13 cellular contexts compared by ENCODE assay signal in genomic region chr11:69001301-69002081, GRCh38. TPM values are rescaled to one million over a fixed set of nuclear protein-coding genes. Genes with fewer than 3 reads are reported as not detected.
A peak's percentile ranks its signal among the peaks of the same experiment; 100 is the strongest.
DNase-seq lines count a peak whose midpoint lies in the region; ATAC-seq and TF ChIP-seq lines count a peak whose summit lies in the region.
"Had no signal": no experiment of that assay in that cellular context is flagged by ENCODE, and none has a peak within 500 bp of the region (broad histone marks: within the 10 kb centered on the region; RNA-seq: fewer than 3 reads in every experiment).

No MANE protein-coding gene starts in this region.

- no peaks in the 10 kb centered on the region for H3K36me3 Mint-ChIP-seq in MCF 10A (ENCODE audit: insufficient read depth, unreplicated experiment)
- no peaks in the 10 kb centered on the region for H3K36me3 Mint-ChIP-seq in CD8-positive, alpha-beta T cell

- H3K4me1 ChIP-seq in breast epithelium (no peaks in the 10 kb centered on the region), right atrium auricular region (peaks cover 0 to 50% of the 10 kb centered on the region in 2 donors), psoas muscle (no peaks in the 10 kb centered on the region), uterus (peaks cover 20 to 32% of the 10 kb centered on the region in 2 donors)
- H3K4me1 ChIP-seq in CD8-positive, alpha-beta T cell (ENCODE audit: insufficient read depth, low read length): no peaks in the 10 kb centered on the region

- no peaks in the 10 kb centered on the region for H3K27me3 Mint-ChIP-seq in MCF 10A (ENCODE audit: insufficient read depth, unreplicated experiment)
- peaks cover 5% of the 10 kb centered on the region for H3K27me3 Mint-ChIP-seq in CD8-positive, alpha-beta T cell (ENCODE audit: low read depth)

- CTCF ChIA-PET in MCF 10A (lab: Yijun Ruan, JAX): interaction anchor here (0.6 to 2.2 kb wide), 3 partner anchors 11 to 537 kb away, joined by 3 to 6 read pairs (median 4); partner anchors contain the start of gene MRGPRF
- CTCF ChIA-PET in CD8-positive, alpha-beta T cell (lab: Charles Lee): no interaction called here

- peak overlapping the region; percentile 78 to 79 for H3K27ac ChIP-seq in breast epithelium
- H3K27ac ChIP-seq in right atrium auricular region: peak overlapping the region; percentile 63 to 69
- H3K27ac ChIP-seq in psoas muscle: peak overlapping the region; percentile 32
- peak overlapping the region; percentile 84 to 99 for H3K27ac ChIP-seq in uterus
- H3K27ac ChIP-seq in CD8-positive, alpha-beta T cell (ENCODE audit: low read depth, low read length): no peak overlapping the region
- H3K27ac ChIP-seq: brain microvascular endothelial cell had no signal

- H3K36me3 ChIP-seq in breast epithelium (no peaks in the 10 kb centered on the region), right atrium auricular region (peaks cover 13% of the 10 kb centered on the region), psoas muscle (ENCODE audit: insufficient read depth in 1 of 2, low read depth in 1 of 2) (no peaks in the 10 kb centered on the region), uterus (no peaks in the 10 kb centered on the region)
- H3K36me3 ChIP-seq in CD8-positive, alpha-beta T cell (ENCODE audit: insufficient read depth, low read length): no peaks in the 10 kb centered on the region
- H3K36me3 ChIP-seq: brain microvascular endothelial cell had no signal

- H3K4me1 Mint-ChIP-seq in MCF 10A (ENCODE audit: insufficient read depth, unreplicated experiment): no peaks in the 10 kb centered on the region
- no peaks in the 10 kb centered on the region for H3K4me1 Mint-ChIP-seq in CD8-positive, alpha-beta T cell (ENCODE audit: low read depth)

- POLR2A ChIA-PET in MCF 10A (lab: Yijun Ruan, JAX): no interaction called here
- POLR2A ChIA-PET in CD8-positive, alpha-beta T cell (lab: Charles Lee): no interaction called here

- H3K4me3 Mint-ChIP-seq in MCF 10A (ENCODE audit: unreplicated experiment): no peak overlapping the region
- no peak overlapping the region for H3K4me3 Mint-ChIP-seq in CD8-positive, alpha-beta T cell
- H3K4me3 Mint-ChIP-seq: activated T-cell treated with anti-CD3 and anti-CD28 coated beads, Interleukin-2, amount 50 U/mL, for 24 hours had no signal

- peak; percentile 52 to 54 for DNase-seq in breast epithelium (ENCODE audit: low spot score in 2 of 2)
- DNase-seq in MCF 10A (ENCODE audit: unreplicated experiment): no peak
- no peak for DNase-seq in right atrium auricular region (ENCODE audit: low spot score)
- peak in 1 of 2 donors; percentile 29 for DNase-seq in psoas muscle
- DNase-seq in uterus: peak; percentile 41 to 57
- DNase-seq in CD8-positive, alpha-beta T cell: no peak
- DNase-seq in RPMI8226: no peak
- DNase-seq: activated T-cell treated with anti-CD3 and anti-CD28 coated beads, Interleukin-2, amount 50 U/mL, for 24 hours; NCI-H2107 had no signal

- intact Hi-C loops in breast epithelium (cut with DNase I; ENCODE audit: low total_unique reads) (no loop called here), MCF 10A (cut with micrococcal nuclease) (no loop called here), psoas muscle (cut with DNase I) (no loop called here), uterus (cut with DNase I; ENCODE audit: low total_unique reads) (loop anchor here (2.0 kb wide), 1 partner anchor 99 kb away; the partner anchor contains the start of genes IGHMBP2 and MRPL21)
- intact Hi-C loops in CD8-positive, alpha-beta T cell (cut with DNase I, micrococcal nuclease): no loop called here

- TF ChIP-seq CTCF in breast epithelium (IDR thresholded peaks at IDR 0.05): no peak
- no peak for TF ChIP-seq CTCF in MCF 10A (IDR thresholded peaks at IDR 0.05; ENCODE audit: unreplicated experiment)
- no peak for TF ChIP-seq CTCF in right atrium auricular region (IDR thresholded peaks at IDR 0.05)
- TF ChIP-seq CTCF in psoas muscle (IDR thresholded peaks at IDR 0.05): no peak
- TF ChIP-seq CTCF in uterus (IDR thresholded peaks at IDR 0.05): no peak
- no peak for TF ChIP-seq CTCF in CD8-positive, alpha-beta T cell (IDR thresholded peaks at IDR 0.05)

- TF ChIP-seq POLR2A in breast epithelium (IDR thresholded peaks at IDR 0.05) (no peak), uterus (IDR thresholded peaks at IDR 0.05) (no peak)

- no peaks in the 10 kb centered on the region for H3K9me3 ChIP-seq in breast epithelium
- no peaks in the 10 kb centered on the region for H3K9me3 ChIP-seq in right atrium auricular region
- no peaks in the 10 kb centered on the region for H3K9me3 ChIP-seq in psoas muscle
- H3K9me3 ChIP-seq in uterus: no peaks in the 10 kb centered on the region
- no peaks in the 10 kb centered on the region for H3K9me3 ChIP-seq in CD8-positive, alpha-beta T cell (ENCODE audit: low read length)

- BruUV-seq in MCF 10A (replicated peaks; lab: Mats Ljungman, UMichigan): no TSS peak

- H3K9me3 Mint-ChIP-seq in MCF 10A (ENCODE audit: unreplicated experiment): no peaks in the 10 kb centered on the region
- H3K9me3 Mint-ChIP-seq in CD8-positive, alpha-beta T cell: no peaks in the 10 kb centered on the region
- H3K9me3 Mint-ChIP-seq: activated T-cell treated with anti-CD3 and anti-CD28 coated beads, Interleukin-2, amount 50 U/mL, for 24 hours had no signal

- H3K4me3 ChIP-seq in breast epithelium (no peak overlapping the region), right atrium auricular region (no peak overlapping the region), psoas muscle (no peak overlapping the region), uterus (no peak overlapping the region)
- no peak overlapping the region for H3K4me3 ChIP-seq in CD8-positive, alpha-beta T cell (ENCODE audit: low read depth, low read length)

- H3K27ac Mint-ChIP-seq in MCF 10A (ENCODE audit: low read depth, unreplicated experiment): no peak overlapping the region
- H3K27ac Mint-ChIP-seq in CD8-positive, alpha-beta T cell: no peak overlapping the region
- H3K27ac Mint-ChIP-seq: activated T-cell treated with anti-CD3 and anti-CD28 coated beads, Interleukin-2, amount 50 U/mL, for 24 hours had no signal

- 46 to 62% (median 53%) methylated on average over 23 of the region's 23 CpGs for WGBS in psoas muscle, 3 donors

- ATAC-seq in psoas muscle: no peak
- no peak for ATAC-seq in CD8-positive, alpha-beta T cell
- ATAC-seq in GM19324 (IDR thresholded peaks at IDR 0.05; ENCODE audit: low FRiP score, unreplicated experiment): no peak

- no peaks in the 10 kb centered on the region for H3K27me3 ChIP-seq in breast epithelium
- no peaks in the 10 kb centered on the region for H3K27me3 ChIP-seq in right atrium auricular region
- H3K27me3 ChIP-seq in psoas muscle (ENCODE audit: insufficient read depth in 3 of 3, low read length in 2 of 3): peaks cover 0 to 62% (median 6%) of the 10 kb centered on the region in 3 donors
- H3K27me3 ChIP-seq in uterus: no peaks in the 10 kb centered on the region
- H3K27me3 ChIP-seq in CD8-positive, alpha-beta T cell (ENCODE audit: insufficient read depth, low read length): no peaks in the 10 kb centered on the region
- H3K27me3 ChIP-seq: brain microvascular endothelial cell had no signal

RNA-seq across cellular contexts. Expression of gene MRGPRF, which starts 11.6 kb away (rescaled TPM):
- total RNA-seq in breast epithelium (10 to 100 TPM in 2 of 3 donors, 1 to 10 TPM in 1; 5.9 to 21.3 (median 12.9) TPM), MCF 10A (2022) (not detected in 2 replicates), right atrium auricular region (10 to 100 TPM; 10.8 to 17.6 TPM), psoas muscle (1 to 10 TPM; 1.7 to 2.9 (median 2.6) TPM), uterus (100 to 1,000 TPM in 1 of 4 donors, 10 to 100 TPM in 3; 52.6 to 173 (median 75.0) TPM)
- 1 to 10 TPM; 1.8 to 3.8 (median 2.8) TPM for polyA plus RNA-seq in psoas muscle
- not detected for total RNA-seq in CD8-positive, alpha-beta T cell

RNA-seq across cellular contexts. Expression of gene MRGPRD, which starts 20.7 kb away (rescaled TPM):
- total RNA-seq in breast epithelium (not detected), MCF 10A (2022) (not detected in 2 replicates), right atrium auricular region (not detected), psoas muscle (not detected), uterus (under 1 TPM in 1 of 4 donors, not detected in 3; 0.41 TPM)
- polyA plus RNA-seq in psoas muscle: not detected
- total RNA-seq in CD8-positive, alpha-beta T cell: not detected
- total RNA-seq: epithelial cell of proximal tubule, renal cortical epithelial cell had no signal

RNA-seq across cellular contexts. Expression of gene TPCN2, which starts 47.2 kb away (rescaled TPM):
- total RNA-seq in breast epithelium (10 to 100 TPM; 13.0 to 18.0 (median 13.8) TPM), MCF 10A (2022) (16.3 and 19.2 TPM in 2 replicates), right atrium auricular region (1 to 10 TPM; 4.2 to 5.3 TPM), psoas muscle (1 to 10 TPM; 3.5 to 6.0 (median 3.9) TPM), uterus (10 to 100 TPM in 3 of 4 donors, 1 to 10 TPM in 1; 5.6 to 54.6 (median 17.7) TPM)
- polyA plus RNA-seq in psoas muscle: 1 to 10 TPM; 2.2 to 3.1 (median 3.1) TPM
- 10 to 100 TPM; 13.1 to 15.0 TPM for total RNA-seq in CD8-positive, alpha-beta T cell

Comparison
In these comparisons a context has a peak if more than half of its experiments do, and no peak if none do; other contexts are left out.
1. DNase-seq: peak in breast epithelium (2 of 2) and uterus (2 of 2); none in MCF 10A (single experiment), right atrium auricular region (single experiment), CD8-positive, alpha-beta T cell (0 of 7) and RPMI8226 (single experiment).